Comparison of ENCODE assay signal across 1 cellular context in the genomic region with DNA sequence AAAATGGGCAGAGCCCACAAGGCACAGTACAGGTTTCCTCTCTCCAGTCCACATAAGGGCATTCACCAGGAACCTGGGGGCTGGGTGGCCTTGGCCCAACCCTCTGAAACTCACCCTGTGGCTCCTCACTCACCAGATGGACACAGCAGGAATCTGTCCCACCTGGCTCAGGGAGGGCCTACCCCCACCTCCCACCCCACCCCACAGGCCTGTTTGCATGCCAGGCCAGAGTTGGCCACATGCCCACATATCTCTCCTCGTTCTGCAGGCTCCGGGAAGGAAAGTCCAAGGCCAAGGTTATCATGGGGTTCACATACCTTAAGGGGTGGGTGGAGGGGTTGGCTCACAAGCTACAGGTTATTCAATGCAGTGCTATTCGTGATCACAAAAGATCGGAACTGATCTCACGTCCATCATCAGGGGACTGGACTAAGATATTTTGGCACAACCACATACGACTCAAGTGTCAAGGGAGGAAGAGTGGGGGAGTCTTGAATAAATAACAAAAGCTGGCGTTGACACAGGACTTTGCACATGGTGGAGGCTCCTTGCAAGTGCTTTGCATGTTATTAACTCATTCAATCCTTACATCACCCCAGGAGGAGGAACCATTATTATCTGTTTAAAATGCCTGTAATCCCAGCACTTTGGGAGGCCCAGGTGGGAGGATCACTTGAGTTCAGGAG.
TF ChIP-seq lines count a peak whose summit lies in the region.

No MANE protein-coding gene starts in this region.

TF ChIP-seq in HepG2, 621 proteins besides CTCF, POLR2A, EP300 and RAD21 (continued from another document and continues in another):
- no peak for TF ChIP-seq CREBL2 (CRISPR knock-in tag; IDR thresholded peaks at IDR 0.05; ENCODE audit: borderline replicate concordance)
- TF ChIP-seq HOXA9 (CRISPR knock-in tag; IDR thresholded peaks at IDR 0.05; ENCODE audit: borderline replicate concordance) = no peak
- no peak for TF ChIP-seq KDM4B (CRISPR knock-in tag; IDR thresholded peaks at IDR 0.05)
- TF ChIP-seq, protein P1, sequence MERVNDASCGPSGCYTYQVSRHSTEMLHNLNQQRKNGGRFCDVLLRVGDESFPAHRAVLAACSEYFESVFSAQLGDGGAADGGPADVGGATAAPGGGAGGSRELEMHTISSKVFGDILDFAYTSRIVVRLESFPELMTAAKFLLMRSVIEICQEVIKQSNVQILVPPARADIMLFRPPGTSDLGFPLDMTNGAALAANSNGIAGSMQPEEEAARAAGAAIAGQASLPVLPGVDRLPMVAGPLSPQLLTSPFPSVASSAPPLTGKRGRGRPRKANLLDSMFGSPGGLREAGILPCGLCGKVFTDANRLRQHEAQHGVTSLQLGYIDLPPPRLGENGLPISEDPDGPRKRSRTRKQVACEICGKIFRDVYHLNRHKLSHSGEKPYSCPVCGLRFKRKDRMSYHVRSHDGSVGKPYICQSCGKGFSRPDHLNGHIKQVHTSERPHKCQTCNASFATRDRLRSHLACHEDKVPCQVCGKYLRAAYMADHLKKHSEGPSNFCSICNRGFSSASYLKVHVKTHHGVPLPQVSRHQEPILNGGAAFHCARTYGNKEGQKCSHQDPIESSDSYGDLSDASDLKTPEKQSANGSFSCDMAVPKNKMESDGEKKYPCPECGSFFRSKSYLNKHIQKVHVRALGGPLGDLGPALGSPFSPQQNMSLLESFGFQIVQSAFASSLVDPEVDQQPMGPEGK (CRISPR knock-in tag; IDR thresholded peaks at IDR 0.05) = peak; percentile 92
- peak; percentile 86 for TF ChIP-seq HIC2 (CRISPR knock-in tag; IDR thresholded peaks at IDR 0.05; ENCODE audit: low read depth)
- no peak for TF ChIP-seq ZNF547 (CRISPR knock-in tag; IDR thresholded peaks at IDR 0.05)
- no peak for TF ChIP-seq SOX6 (IDR thresholded peaks at IDR 0.05)
- TF ChIP-seq SOX6 (CRISPR knock-in tag; IDR thresholded peaks at IDR 0.05) = peak; percentile 43; the same call in 1 of the 2 replicates
- TF ChIP-seq ZNF703 (CRISPR knock-in tag; IDR thresholded peaks at IDR 0.05; ENCODE audit: borderline replicate concordance) = no peak
- peak; percentile 44; the same call in 1 of the 2 replicates for TF ChIP-seq ZBTB7B (CRISPR knock-in tag; IDR thresholded peaks at IDR 0.05)
- TF ChIP-seq, protein P2, sequence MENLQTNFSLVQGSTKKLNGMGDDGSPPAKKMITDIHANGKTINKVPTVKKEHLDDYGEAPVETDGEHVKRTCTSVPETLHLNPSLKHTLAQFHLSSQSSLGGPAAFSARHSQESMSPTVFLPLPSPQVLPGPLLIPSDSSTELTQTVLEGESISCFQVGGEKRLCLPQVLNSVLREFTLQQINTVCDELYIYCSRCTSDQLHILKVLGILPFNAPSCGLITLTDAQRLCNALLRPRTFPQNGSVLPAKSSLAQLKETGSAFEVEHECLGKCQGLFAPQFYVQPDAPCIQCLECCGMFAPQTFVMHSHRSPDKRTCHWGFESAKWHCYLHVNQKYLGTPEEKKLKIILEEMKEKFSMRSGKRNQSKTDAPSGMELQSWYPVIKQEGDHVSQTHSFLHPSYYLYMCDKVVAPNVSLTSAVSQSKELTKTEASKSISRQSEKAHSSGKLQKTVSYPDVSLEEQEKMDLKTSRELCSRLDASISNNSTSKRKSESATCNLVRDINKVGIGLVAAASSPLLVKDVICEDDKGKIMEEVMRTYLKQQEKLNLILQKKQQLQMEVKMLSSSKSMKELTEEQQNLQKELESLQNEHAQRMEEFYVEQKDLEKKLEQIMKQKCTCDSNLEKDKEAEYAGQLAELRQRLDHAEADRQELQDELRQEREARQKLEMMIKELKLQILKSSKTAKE (CRISPR knock-in tag; IDR thresholded peaks at IDR 0.05; ENCODE audit: borderline replicate concordance) = peak; percentile 90; the same call in 1 of the 2 replicates
- TF ChIP-seq POLR2AphosphoS2 (IDR thresholded peaks at IDR 0.05; ENCODE audit: low read depth, low read length) = no peak
- TF ChIP-seq HNF4A (CRISPR knock-in tag; IDR thresholded peaks at IDR 0.05) = peak; percentile 75
- TF ChIP-seq NFE2L1 (CRISPR knock-in tag; IDR thresholded peaks at IDR 0.05; ENCODE audit: borderline replicate concordance) = no peak
- TF ChIP-seq ZNF235 (CRISPR knock-in tag; IDR thresholded peaks at IDR 0.05; ENCODE audit: borderline replicate concordance) = no peak
- peak; percentile 61; the same call in 1 of the 2 replicates for TF ChIP-seq DPF2 (CRISPR knock-in tag; IDR thresholded peaks at IDR 0.05; ENCODE audit: borderline replicate concordance, low read depth)
- peak; percentile 27; the same call in 1 of the 2 replicates for TF ChIP-seq FOXK1 (CRISPR knock-in tag; IDR thresholded peaks at IDR 0.05; ENCODE audit: borderline replicate concordance, low read depth)
- TF ChIP-seq SIX4 (CRISPR knock-in tag; IDR thresholded peaks at IDR 0.05) = no peak; the same call in 1 of the 2 replicates
- TF ChIP-seq CHD2 (IDR thresholded peaks at IDR 0.05; ENCODE audit: low read depth, low read length) = no peak
- peak; percentile 57 for TF ChIP-seq SAP130 (CRISPR knock-in tag; IDR thresholded peaks at IDR 0.05; ENCODE audit: low read depth)
- no peak for TF ChIP-seq ZBTB42 (CRISPR knock-in tag; IDR thresholded peaks at IDR 0.05)
- peak; percentile 92 for TF ChIP-seq RXRA (CRISPR knock-in tag; IDR thresholded peaks at IDR 0.05)
- peak; percentile 49; the same call in 1 of the 2 replicates for TF ChIP-seq YEATS4 (CRISPR knock-in tag; IDR thresholded peaks at IDR 0.05; ENCODE audit: borderline replicate concordance)
- TF ChIP-seq ZC3H13 (CRISPR knock-in tag; IDR thresholded peaks at IDR 0.05) = peak; percentile 36; the same call in 1 of the 2 replicates
- TF ChIP-seq RNF2 (conservative IDR thresholded peaks at IDR 0.05; ENCODE audit: low read depth) = no peak
- peak; percentile 76 for TF ChIP-seq SALL1 (CRISPR knock-in tag; IDR thresholded peaks at IDR 0.05)
- TF ChIP-seq PCBP2 (optimal IDR thresholded peaks at IDR 0.05; ENCODE audit: low read depth, low read length, poor library complexity, severe bottlenecking) = no peak
- TF ChIP-seq TBX2 (CRISPR knock-in tag; IDR thresholded peaks at IDR 0.05; ENCODE audit: borderline replicate concordance) = peak; percentile 50
- 0 out of 2 replicates have a peak, but pooled peaks have one; percentile 15 for TF ChIP-seq ZBTB14 (CRISPR knock-in tag; IDR thresholded peaks at IDR 0.05)
- TF ChIP-seq FUBP1 (CRISPR knock-in tag; IDR thresholded peaks at IDR 0.05; ENCODE audit: borderline replicate concordance) = no peak
- peak; percentile 93 for TF ChIP-seq NCOR1 (IDR thresholded peaks at IDR 0.05; ENCODE audit: borderline replicate concordance, low read length)
- TF ChIP-seq, protein P3, sequence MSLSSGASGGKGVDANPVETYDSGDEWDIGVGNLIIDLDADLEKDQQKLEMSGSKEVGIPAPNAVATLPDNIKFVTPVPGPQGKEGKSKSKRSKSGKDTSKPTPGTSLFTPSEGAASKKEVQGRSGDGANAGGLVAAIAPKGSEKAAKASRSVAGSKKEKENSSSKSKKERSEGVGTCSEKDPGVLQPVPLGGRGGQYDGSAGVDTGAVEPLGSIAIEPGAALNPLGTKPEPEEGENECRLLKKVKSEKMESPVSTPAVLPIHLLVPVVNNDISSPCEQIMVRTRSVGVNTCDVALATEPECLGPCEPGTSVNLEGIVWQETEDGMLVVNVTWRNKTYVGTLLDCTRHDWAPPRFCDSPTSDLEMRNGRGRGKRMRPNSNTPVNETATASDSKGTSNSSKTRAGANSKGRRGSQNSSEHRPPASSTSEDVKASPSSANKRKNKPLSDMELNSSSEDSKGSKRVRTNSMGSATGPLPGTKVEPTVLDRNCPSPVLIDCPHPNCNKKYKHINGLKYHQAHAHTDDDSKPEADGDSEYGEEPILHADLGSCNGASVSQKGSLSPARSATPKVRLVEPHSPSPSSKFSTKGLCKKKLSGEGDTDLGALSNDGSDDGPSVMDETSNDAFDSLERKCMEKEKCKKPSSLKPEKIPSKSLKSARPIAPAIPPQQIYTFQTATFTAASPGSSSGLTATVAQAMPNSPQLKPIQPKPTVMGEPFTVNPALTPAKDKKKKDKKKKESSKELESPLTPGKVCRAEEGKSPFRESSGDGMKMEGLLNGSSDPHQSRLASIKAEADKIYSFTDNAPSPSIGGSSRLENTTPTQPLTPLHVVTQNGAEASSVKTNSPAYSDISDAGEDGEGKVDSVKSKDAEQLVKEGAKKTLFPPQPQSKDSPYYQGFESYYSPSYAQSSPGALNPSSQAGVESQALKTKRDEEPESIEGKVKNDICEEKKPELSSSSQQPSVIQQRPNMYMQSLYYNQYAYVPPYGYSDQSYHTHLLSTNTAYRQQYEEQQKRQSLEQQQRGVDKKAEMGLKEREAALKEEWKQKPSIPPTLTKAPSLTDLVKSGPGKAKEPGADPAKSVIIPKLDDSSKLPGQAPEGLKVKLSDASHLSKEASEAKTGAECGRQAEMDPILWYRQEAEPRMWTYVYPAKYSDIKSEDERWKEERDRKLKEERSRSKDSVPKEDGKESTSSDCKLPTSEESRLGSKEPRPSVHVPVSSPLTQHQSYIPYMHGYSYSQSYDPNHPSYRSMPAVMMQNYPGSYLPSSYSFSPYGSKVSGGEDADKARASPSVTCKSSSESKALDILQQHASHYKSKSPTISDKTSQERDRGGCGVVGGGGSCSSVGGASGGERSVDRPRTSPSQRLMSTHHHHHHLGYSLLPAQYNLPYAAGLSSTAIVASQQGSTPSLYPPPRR (CRISPR knock-in tag; IDR thresholded peaks at IDR 0.05; ENCODE audit: borderline replicate concordance) = peak; percentile 25; the same call in 1 of the 2 replicates
- no peak for TF ChIP-seq IRF1 (CRISPR knock-in tag; IDR thresholded peaks at IDR 0.05; ENCODE audit: low read depth)
- TF ChIP-seq SNAI1 (CRISPR knock-in tag; IDR thresholded peaks at IDR 0.05; ENCODE audit: borderline replicate concordance) = no peak
- TF ChIP-seq ATRX (CRISPR knock-in tag; IDR thresholded peaks at IDR 0.05; ENCODE audit: borderline replicate concordance) = no peak
- peak; percentile 68 for TF ChIP-seq GATAD2A (CRISPR knock-in tag; IDR thresholded peaks at IDR 0.05)
- TF ChIP-seq PHF20 (CRISPR knock-in tag; IDR thresholded peaks at IDR 0.05) = no peak
- TF ChIP-seq ZNF446 (CRISPR knock-in tag; IDR thresholded peaks at IDR 0.05) = no peak
- TF ChIP-seq RFXAP (CRISPR knock-in tag; IDR thresholded peaks at IDR 0.05; ENCODE audit: borderline replicate concordance) = 0 out of 2 replicates have a peak, but pooled peaks have one; percentile 27
- peak; percentile 62; the same call in 1 of the 2 replicates for TF ChIP-seq ZNF441 (CRISPR knock-in tag; IDR thresholded peaks at IDR 0.05; ENCODE audit: borderline replicate concordance)
- peak; percentile 75; the same call in 1 of the 2 replicates for TF ChIP-seq THAP7 (CRISPR knock-in tag; IDR thresholded peaks at IDR 0.05)
- TF ChIP-seq E2F1 (CRISPR knock-in tag; IDR thresholded peaks at IDR 0.05) = no peak
